ENCODE assay signal across 14 cellular contexts in genomic region chr2:189231719-189232323, GRCh38.
"Had no signal": no experiment of that assay in that cellular context is flagged by ENCODE, and none has a peak within 500 bp of the region (broad histone marks: within the 10 kb centered on the region; RNA-seq: fewer than 3 reads in every experiment).

No MANE protein-coding gene starts in this region.

- DNase-seq: activated CD4-positive, alpha-beta T cell treated with anti-CD3 and anti-CD28 coated beads, Interleukin-2, amount 50 U/mL, for 4 hours; activated effector memory CD4-positive, alpha-beta T cell treated with Interleukin-2 at 50 U/mL for 16 hours; activated T-cell treated with anti-CD3 and anti-CD28 coated beads, Interleukin-2, amount 50 U/mL, for 1 hour; foreskin keratinocyte; heart left ventricle; left ventricle myocardium superior; retina; stimulated activated CD4-positive, alpha-beta T cell treated with anti-CD3 and anti-CD28 coated beads, Interleukin-4, amount 100 ng/mL, for 24 hours; uterus had no signal

- H3K36me3 Mint-ChIP-seq: activated naive CD4-positive, alpha-beta T cell treated with anti-CD3 and anti-CD28 coated beads, Interleukin-2, amount 50 U/mL, for 72 hours; neural progenitor cell had no signal

- H3K4me3 Mint-ChIP-seq: neural progenitor cell; T-helper 2 cell treated with Interferon-gamma antibody and Interleukin-4, amounts not matched to agents 5 μg/mL and 100 μg/mL, for 36 hours had no signal

- H3K9ac ChIP-seq: neural progenitor cell had no signal

- H3K27ac ChIP-seq: esophagus muscularis mucosa, heart left ventricle, neural progenitor cell, uterus had no signal

- H3K27me3 ChIP-seq: esophagus muscularis mucosa, foreskin keratinocyte, heart left ventricle, neural progenitor cell, uterus had no signal

- H3K27ac Mint-ChIP-seq: activated naive CD4-positive, alpha-beta T cell treated with anti-CD3 and anti-CD28 coated beads, Interleukin-2, amount 50 U/mL, for 72 hours; neural progenitor cell; T-helper 2 cell treated with Interferon-gamma antibody and Interleukin-4, amounts not matched to agents 5 μg/mL and 100 μg/mL, for 36 hours had no signal

- H3K4me1 ChIP-seq: esophagus muscularis mucosa, heart left ventricle, neural progenitor cell, uterus had no signal

- H3K9me3 ChIP-seq: esophagus muscularis mucosa, heart left ventricle, uterus had no signal

- H3K4me3 ChIP-seq: esophagus muscularis mucosa, heart left ventricle, neural progenitor cell, uterus had no signal

- H3K9me3 Mint-ChIP-seq: neural progenitor cell; T-helper 2 cell treated with Interferon-gamma antibody and Interleukin-4, amounts not matched to agents 5 μg/mL and 100 μg/mL, for 36 hours had no signal

- ATAC-seq: activated CD4-positive, CD25-positive, alpha-beta regulatory T cell treated with anti-CD3 and anti-CD28 coated beads, Interleukin-2, amount 50 U/mL, for 24 hours; foreskin keratinocyte; heart left ventricle; left ventricle myocardium superior had no signal

- H3K4me2 ChIP-seq: neural progenitor cell had no signal

- H3K36me3 ChIP-seq: esophagus muscularis mucosa, heart left ventricle, neural progenitor cell, uterus had no signal

- H3K4me1 Mint-ChIP-seq: neural progenitor cell had no signal

- H2AFZ ChIP-seq: neural progenitor cell had no signal
